In the genomic region with DNA sequence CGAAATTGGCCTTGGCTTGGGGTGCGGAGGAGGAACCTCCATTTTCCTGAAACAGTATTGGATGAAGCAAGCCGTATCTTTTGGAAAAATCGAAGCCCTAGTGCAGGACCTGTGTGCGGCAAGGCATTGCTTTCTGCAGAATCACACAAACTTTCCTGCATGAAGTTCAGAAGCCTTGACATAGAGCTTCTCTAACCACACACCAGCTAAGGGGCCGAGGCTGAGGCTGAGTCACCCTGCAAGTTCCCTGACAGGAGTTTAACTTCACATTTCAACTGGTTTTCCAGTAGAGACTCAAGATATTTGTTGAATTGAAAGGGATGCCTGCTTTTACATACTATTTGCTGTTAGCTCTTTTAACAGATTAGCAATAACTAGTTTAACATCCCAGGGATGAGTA, we compare ENCODE assay signal across 10 cellular contexts.
DNase-seq lines count a peak whose midpoint lies in the region; ATAC-seq and TF ChIP-seq lines count a peak whose summit lies in the region.
"Had no signal": no experiment of that assay in that cellular context is flagged by ENCODE, and none has a peak within 500 bp of the region (broad histone marks: within the 10 kb centered on the region; RNA-seq: fewer than 3 reads in every experiment).

No MANE protein-coding gene starts in this region.

- no peak overlapping the region for H3K9ac ChIP-seq in PC-3 (ENCODE audit: low read length)

- BruUV-seq in PC-3 (replicated peaks; lab: Mats Ljungman, UMichigan) = no TSS peak

- H3K4me2 ChIP-seq in PC-3 (ENCODE audit: low read length) = no peak overlapping the region

- H3K4me3 ChIP-seq in PC-3 (ENCODE audit: low read length) = no peak overlapping the region

- H3K27ac ChIP-seq in PC-3 (ENCODE audit: low read length) = no peak overlapping the region

- no peak for TF ChIP-seq CTCF in PC-3 (conservative IDR thresholded peaks at IDR 0.05; ENCODE audit: low read depth, low read length)

- H3K27ac Mint-ChIP-seq in immature natural killer cell = peak overlapping the region; percentile 88 to 97 (median 92)

- H3K9me3 Mint-ChIP-seq in immature natural killer cell = no peaks in the 10 kb centered on the region

- H4K20me1 ChIP-seq in PC-3 (ENCODE audit: low read length) = no peaks in the 10 kb centered on the region

- ATAC-seq in GM21723 (IDR thresholded peaks at IDR 0.05; ENCODE audit: unreplicated experiment) = no peak
- no peak for ATAC-seq in PC-3
- ATAC-seq in HG02981 (IDR thresholded peaks at IDR 0.05; ENCODE audit: unreplicated experiment) = no peak

- H3K27me3 Mint-ChIP-seq in immature natural killer cell (ENCODE audit: low read depth in 3 of 3) = peaks cover 0 to 5% (median 2%) of the 10 kb centered on the region in 3 donors

- H3K36me3 ChIP-seq in PC-3 (ENCODE audit: low read depth, low read length) = no peaks in the 10 kb centered on the region; the same call in 1 of the 2 replicates

- peaks cover 0 to 7% (median 3%) of the 10 kb centered on the region in 3 donors for H3K36me3 Mint-ChIP-seq in immature natural killer cell

- H3K4me1 Mint-ChIP-seq in immature natural killer cell = peaks cover 57 to 75% of the 10 kb centered on the region in 2 donors

- H3K9me3 ChIP-seq in PC-3 (ENCODE audit: low read length) = no peaks in the 10 kb centered on the region

- POLR2A ChIA-PET in PC-3 (lab: Charles Lee; ENCODE audit: unreplicated experiment) = no interaction called here

- H3K4me3 Mint-ChIP-seq in immature natural killer cell = peak overlapping the region; percentile 75 to 92 (median 83)

- CTCF ChIA-PET in PC-3 (lab: Charles Lee) = no interaction called here

- H3K79me2 ChIP-seq in PC-3 (ENCODE audit: low read length) = peaks cover 84% of the 10 kb centered on the region

- H2AFZ ChIP-seq in PC-3 (ENCODE audit: low read length) = no peak overlapping the region

- H3K4me1 ChIP-seq in PC-3 (ENCODE audit: insufficient read depth, low read length) = no peaks in the 10 kb centered on the region

- H3F3A ChIP-seq in PC-3 (ENCODE audit: low read length, unreplicated experiment) = no peaks in the 10 kb centered on the region

- H3K27me3 ChIP-seq in PC-3 (ENCODE audit: low read length) = no peaks in the 10 kb centered on the region

- DNase-seq in T-helper 1 cell (peak in 3 of 5 donors; percentile 19 to 69 (median 29)), immature natural killer cell (peak in 1 of 3 donors; percentile 42), globus pallidus (ENCODE audit: low spot score) (no peak), PC-3 (no peak)
- DNase-seq in activated T-cell treated with anti-CD3 and anti-CD28 coated beads, Interleukin-2, amount 50 U/mL, for 48 hours = peak; percentile 55 to 68
- peak; percentile 38 to 47 for DNase-seq in stimulated activated CD8-positive, alpha-beta memory T cell treated with anti-CD3 and anti-CD28 coated beads, Interleukin-4, amount 100 ng/mL, for 4 hours (ENCODE audit: low read depth in 2 of 2, low spot score in 1 of 2)
- DNase-seq: NCI-H1417 treated with DMSO at 0.1 percent for 48 hours, T1000 had no signal

- H3K9me2 ChIP-seq in PC-3 (replicated peaks; ENCODE audit: low read length) = no peaks in the 10 kb centered on the region

- intact Hi-C loops in PC-3 (cut with micrococcal nuclease) = no loop called here

Comparison
In these comparisons a context has a peak if more than half of its experiments do, and no peak if none do; other contexts are left out.
1. DNase-seq: peak in T-helper 1 cell (3 of 5), activated T-cell treated with anti-CD3 and anti-CD28 coated beads, Interleukin-2, amount 50 U/mL, for 48 hours (2 of 2) and stimulated activated CD8-positive, alpha-beta memory T cell treated with anti-CD3 and anti-CD28 coated beads, Interleukin-4, amount 100 ng/mL, for 4 hours (2 of 2); none in globus pallidus (single experiment) and PC-3 (single experiment).